ENCODE assay signal across 8 cellular contexts in genomic region chr14:22713631-22713950, GRCh38. TPM values are rescaled to one million over a fixed set of nuclear protein-coding genes. Genes with fewer than 3 reads are reported as not detected.
A peak's percentile ranks its signal among the peaks of the same experiment; 100 is the strongest.
DNase-seq lines count a peak whose midpoint lies in the region; ATAC-seq and TF ChIP-seq lines count a peak whose summit lies in the region.

No MANE protein-coding gene starts in this region.

- no peak for TF ChIP-seq CTCF in esophagus muscularis mucosa (IDR thresholded peaks at IDR 0.05)

- no peak for ATAC-seq in stimulated activated effector memory CD8-positive, alpha-beta T cell treated with anti-CD3 and anti-CD28 coated beads, Interleukin-12 subunit alpha, Interleukin-12 subunit beta, amount 100 ng/mL, for 72 hours
- ATAC-seq in GM21447 (IDR thresholded peaks at IDR 0.05; ENCODE audit: unreplicated experiment) = no peak
- no peak for ATAC-seq in GM18868 (IDR thresholded peaks at IDR 0.05; ENCODE audit: unreplicated experiment)

- intact Hi-C loops in esophagus muscularis mucosa (cut with DNase I) = no loop called here

- H3K27me3 ChIP-seq in SJCRH30 (no peaks in the 10 kb centered on the region), esophagus muscularis mucosa (peaks cover 0 to 54% (median 0%) of the 10 kb centered on the region in 4 donors)

- H3K4me1 Mint-ChIP-seq in activated T-cell treated with anti-CD3 and anti-CD28 coated beads, Interleukin-2, amount 50 U/mL, for 24 hours (ENCODE audit: low read depth) = peaks cover 22% of the 10 kb centered on the region
- H3K4me1 Mint-ChIP-seq in stimulated activated effector memory CD8-positive, alpha-beta T cell treated with anti-CD3 and anti-CD28 coated beads, Interleukin-12 subunit alpha, Interleukin-12 subunit beta, amount 100 ng/mL, for 72 hours = peaks cover 7% of the 10 kb centered on the region

- no peak overlapping the region for H3K27ac ChIP-seq in SJCRH30
- no peak overlapping the region for H3K27ac ChIP-seq in esophagus muscularis mucosa (replicated peaks in 1 of 4)

- no peaks in the 10 kb centered on the region for H3K4me1 ChIP-seq in SJCRH30
- peaks cover 0 to 7% (median 5%) of the 10 kb centered on the region in 4 donors for H3K4me1 ChIP-seq in esophagus muscularis mucosa

- peak overlapping the region; percentile 80 for H3K4me3 Mint-ChIP-seq in activated T-cell treated with anti-CD3 and anti-CD28 coated beads, Interleukin-2, amount 50 U/mL, for 24 hours
- peak overlapping the region; percentile 73 for H3K4me3 Mint-ChIP-seq in stimulated activated effector memory CD8-positive, alpha-beta T cell treated with anti-CD3 and anti-CD28 coated beads, Interleukin-12 subunit alpha, Interleukin-12 subunit beta, amount 100 ng/mL, for 72 hours

- no peaks in the 10 kb centered on the region; the same call in none of the 2 replicates for H3K9me3 ChIP-seq in SJCRH30 (replicated peaks)
- no peaks in the 10 kb centered on the region for H3K9me3 ChIP-seq in esophagus muscularis mucosa

- TF ChIP-seq POLR2A in esophagus muscularis mucosa (IDR thresholded peaks at IDR 0.05; ENCODE audit: low read depth) = no peak

- H3K4me3 ChIP-seq in SJCRH30 (peak overlapping the region; percentile 51), esophagus muscularis mucosa (peak overlapping the region; percentile 34 to 49 (median 35))

- no peaks in the 10 kb centered on the region for H3K9me3 Mint-ChIP-seq in activated T-cell treated with anti-CD3 and anti-CD28 coated beads, Interleukin-2, amount 50 U/mL, for 24 hours
- H3K9me3 Mint-ChIP-seq in stimulated activated effector memory CD8-positive, alpha-beta T cell treated with anti-CD3 and anti-CD28 coated beads, Interleukin-12 subunit alpha, Interleukin-12 subunit beta, amount 100 ng/mL, for 72 hours = no peaks in the 10 kb centered on the region

- H3K27ac Mint-ChIP-seq in activated T-cell treated with anti-CD3 and anti-CD28 coated beads, Interleukin-2, amount 50 U/mL, for 24 hours = peak overlapping the region; percentile 85
- H3K27ac Mint-ChIP-seq in stimulated activated effector memory CD8-positive, alpha-beta T cell treated with anti-CD3 and anti-CD28 coated beads, Interleukin-12 subunit alpha, Interleukin-12 subunit beta, amount 100 ng/mL, for 72 hours = peak overlapping the region; percentile 61

- DNase-seq in activated T-cell treated with anti-CD3 and anti-CD28 coated beads, Interleukin-2, amount 50 U/mL, for 24 hours = no peak
- DNase-seq in activated T-cell treated with anti-CD3 and anti-CD28 coated beads for 4 hours = no peak
- no peak for DNase-seq in SJCRH30
- DNase-seq in esophagus muscularis mucosa (ENCODE audit: extremely low spot score) = no peak
- no peak for DNase-seq in stimulated activated effector memory CD8-positive, alpha-beta T cell treated with anti-CD3 and anti-CD28 coated beads, Interleukin-12 subunit alpha, Interleukin-12 subunit beta, amount 100 ng/mL, for 72 hours (ENCODE audit: low spot score in 2 of 2)
- no peak for DNase-seq in anterior cingulate cortex (lab: John Stamatoyannopoulos, UW)

- peaks cover 42% of the 10 kb centered on the region for H3K27me3 Mint-ChIP-seq in activated T-cell treated with anti-CD3 and anti-CD28 coated beads, Interleukin-2, amount 50 U/mL, for 24 hours

- WGBS in esophagus muscularis mucosa = 69% methylated on average over 9 of the region's 9 CpGs

- TF ChIP-seq EP300 in esophagus muscularis mucosa (IDR thresholded peaks at IDR 0.05) = no peak

- no peaks in the 10 kb centered on the region for H3K36me3 Mint-ChIP-seq in activated T-cell treated with anti-CD3 and anti-CD28 coated beads, Interleukin-2, amount 50 U/mL, for 24 hours (ENCODE audit: low read depth)
- H3K36me3 Mint-ChIP-seq in stimulated activated effector memory CD8-positive, alpha-beta T cell treated with anti-CD3 and anti-CD28 coated beads, Interleukin-12 subunit alpha, Interleukin-12 subunit beta, amount 100 ng/mL, for 72 hours = no peaks in the 10 kb centered on the region

- H3K36me3 ChIP-seq in SJCRH30 (no peaks in the 10 kb centered on the region), esophagus muscularis mucosa (no peaks in the 10 kb centered on the region)

RNA-seq across cellular contexts. Expression of gene OXA1L, which starts 52.9 kb away (rescaled TPM):
- total RNA-seq in SJCRH30 (2014; rRNA removed; shearing (Covaris generic)) = 134 and 145 TPM in 2 replicates
- 10 to 100 TPM; 63.5 to 74.9 (median 71.3) TPM for total RNA-seq in esophagus muscularis mucosa
